1 cellular context compared by ENCODE assay signal in genomic region chr19:53424968-53425597, GRCh38.
TF ChIP-seq lines count a peak whose summit lies in the region.

No MANE protein-coding gene starts in this region.

TF ChIP-seq in HepG2, 621 proteins besides CTCF, POLR2A, EP300 and RAD21 (continued from another document and continues in another):
- TF ChIP-seq, protein P1, sequence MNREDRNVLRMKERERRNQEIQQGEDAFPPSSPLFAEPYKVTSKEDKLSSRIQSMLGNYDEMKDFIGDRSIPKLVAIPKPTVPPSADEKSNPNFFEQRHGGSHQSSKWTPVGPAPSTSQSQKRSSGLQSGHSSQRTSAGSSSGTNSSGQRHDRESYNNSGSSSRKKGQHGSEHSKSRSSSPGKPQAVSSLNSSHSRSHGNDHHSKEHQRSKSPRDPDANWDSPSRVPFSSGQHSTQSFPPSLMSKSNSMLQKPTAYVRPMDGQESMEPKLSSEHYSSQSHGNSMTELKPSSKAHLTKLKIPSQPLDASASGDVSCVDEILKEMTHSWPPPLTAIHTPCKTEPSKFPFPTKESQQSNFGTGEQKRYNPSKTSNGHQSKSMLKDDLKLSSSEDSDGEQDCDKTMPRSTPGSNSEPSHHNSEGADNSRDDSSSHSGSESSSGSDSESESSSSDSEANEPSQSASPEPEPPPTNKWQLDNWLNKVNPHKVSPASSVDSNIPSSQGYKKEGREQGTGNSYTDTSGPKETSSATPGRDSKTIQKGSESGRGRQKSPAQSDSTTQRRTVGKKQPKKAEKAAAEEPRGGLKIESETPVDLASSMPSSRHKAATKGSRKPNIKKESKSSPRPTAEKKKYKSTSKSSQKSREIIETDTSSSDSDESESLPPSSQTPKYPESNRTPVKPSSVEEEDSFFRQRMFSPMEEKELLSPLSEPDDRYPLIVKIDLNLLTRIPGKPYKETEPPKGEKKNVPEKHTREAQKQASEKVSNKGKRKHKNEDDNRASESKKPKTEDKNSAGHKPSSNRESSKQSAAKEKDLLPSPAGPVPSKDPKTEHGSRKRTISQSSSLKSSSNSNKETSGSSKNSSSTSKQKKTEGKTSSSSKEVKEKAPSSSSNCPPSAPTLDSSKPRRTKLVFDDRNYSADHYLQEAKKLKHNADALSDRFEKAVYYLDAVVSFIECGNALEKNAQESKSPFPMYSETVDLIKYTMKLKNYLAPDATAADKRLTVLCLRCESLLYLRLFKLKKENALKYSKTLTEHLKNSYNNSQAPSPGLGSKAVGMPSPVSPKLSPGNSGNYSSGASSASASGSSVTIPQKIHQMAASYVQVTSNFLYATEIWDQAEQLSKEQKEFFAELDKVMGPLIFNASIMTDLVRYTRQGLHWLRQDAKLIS (CRISPR knock-in tag; IDR thresholded peaks at IDR 0.05), result no peak
- TF ChIP-seq SRSF9 (IDR thresholded peaks at IDR 0.05; ENCODE audit: borderline replicate concordance, insufficient read depth, low read depth, low read length, poor library complexity, severe bottlenecking), result no peak
- TF ChIP-seq, protein P2, sequence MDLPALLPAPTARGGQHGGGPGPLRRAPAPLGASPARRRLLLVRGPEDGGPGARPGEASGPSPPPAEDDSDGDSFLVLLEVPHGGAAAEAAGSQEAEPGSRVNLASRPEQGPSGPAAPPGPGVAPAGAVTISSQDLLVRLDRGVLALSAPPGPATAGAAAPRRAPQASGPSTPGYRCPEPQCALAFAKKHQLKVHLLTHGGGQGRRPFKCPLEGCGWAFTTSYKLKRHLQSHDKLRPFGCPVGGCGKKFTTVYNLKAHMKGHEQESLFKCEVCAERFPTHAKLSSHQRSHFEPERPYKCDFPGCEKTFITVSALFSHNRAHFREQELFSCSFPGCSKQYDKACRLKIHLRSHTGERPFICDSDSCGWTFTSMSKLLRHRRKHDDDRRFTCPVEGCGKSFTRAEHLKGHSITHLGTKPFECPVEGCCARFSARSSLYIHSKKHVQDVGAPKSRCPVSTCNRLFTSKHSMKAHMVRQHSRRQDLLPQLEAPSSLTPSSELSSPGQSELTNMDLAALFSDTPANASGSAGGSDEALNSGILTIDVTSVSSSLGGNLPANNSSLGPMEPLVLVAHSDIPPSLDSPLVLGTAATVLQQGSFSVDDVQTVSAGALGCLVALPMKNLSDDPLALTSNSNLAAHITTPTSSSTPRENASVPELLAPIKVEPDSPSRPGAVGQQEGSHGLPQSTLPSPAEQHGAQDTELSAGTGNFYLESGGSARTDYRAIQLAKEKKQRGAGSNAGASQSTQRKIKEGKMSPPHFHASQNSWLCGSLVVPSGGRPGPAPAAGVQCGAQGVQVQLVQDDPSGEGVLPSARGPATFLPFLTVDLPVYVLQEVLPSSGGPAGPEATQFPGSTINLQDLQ (CRISPR knock-in tag; IDR thresholded peaks at IDR 0.05), result no peak
- TF ChIP-seq SP2 (CRISPR knock-in tag; IDR thresholded peaks at IDR 0.05), result no peak
- no peak for TF ChIP-seq ZNF670 (CRISPR knock-in tag; IDR thresholded peaks at IDR 0.05; ENCODE audit: borderline replicate concordance)
- no peak for TF ChIP-seq SKIL (CRISPR knock-in tag; IDR thresholded peaks at IDR 0.05; ENCODE audit: borderline replicate concordance)
- TF ChIP-seq NR2C2 (CRISPR knock-in tag; IDR thresholded peaks at IDR 0.05; ENCODE audit: borderline replicate concordance), result no peak
- TF ChIP-seq TEAD3 (CRISPR knock-in tag; optimal IDR thresholded peaks at IDR 0.05; ENCODE audit: borderline replicate concordance), result peak; percentile 48
- TF ChIP-seq CAMTA2 (CRISPR knock-in tag; IDR thresholded peaks at IDR 0.05; ENCODE audit: borderline replicate concordance), result no peak
- TF ChIP-seq EZH2 (conservative IDR thresholded peaks at IDR 0.05; ENCODE audit: low read depth, low read length), result no peak
- TF ChIP-seq ZBTB40 (IDR thresholded peaks at IDR 0.05), result no peak
- TF ChIP-seq ZBTB40 (CRISPR knock-in tag; IDR thresholded peaks at IDR 0.05), result no peak
- no peak for TF ChIP-seq TAF15 (IDR thresholded peaks at IDR 0.05; ENCODE audit: low read depth, low read length, poor library complexity, severe bottlenecking)
- TF ChIP-seq RCOR2 (CRISPR knock-in tag; IDR thresholded peaks at IDR 0.05), result no peak
- no peak for TF ChIP-seq NFRKB (IDR thresholded peaks at IDR 0.05)
- peak; percentile 39; the same call in 1 of the 2 replicates for TF ChIP-seq KDM2A (CRISPR knock-in tag; IDR thresholded peaks at IDR 0.05; ENCODE audit: borderline replicate concordance, low read depth)
- TF ChIP-seq SRF (IDR thresholded peaks at IDR 0.05; ENCODE audit: low read depth, low read length), result no peak
- TF ChIP-seq KMT2A (CRISPR knock-in tag; IDR thresholded peaks at IDR 0.05), result no peak
- TF ChIP-seq SRY (CRISPR knock-in tag; IDR thresholded peaks at IDR 0.05), result no peak
- no peak for TF ChIP-seq JDP2 (CRISPR knock-in tag; IDR thresholded peaks at IDR 0.05; ENCODE audit: borderline replicate concordance)
- TF ChIP-seq RXRA (CRISPR knock-in tag; IDR thresholded peaks at IDR 0.05), result no peak
- TF ChIP-seq ERF (CRISPR knock-in tag; IDR thresholded peaks at IDR 0.05), result peak; percentile 39; the same call in 1 of the 2 replicates
- TF ChIP-seq TMF1 (CRISPR knock-in tag; IDR thresholded peaks at IDR 0.05; ENCODE audit: low read depth), result no peak
- no peak for TF ChIP-seq TFDP1 (CRISPR knock-in tag; IDR thresholded peaks at IDR 0.05; ENCODE audit: borderline replicate concordance)
- TF ChIP-seq ZNF362 (CRISPR knock-in tag; IDR thresholded peaks at IDR 0.05; ENCODE audit: borderline replicate concordance), result no peak
- TF ChIP-seq IRF2 (CRISPR knock-in tag; IDR thresholded peaks at IDR 0.05), result 0 out of 2 replicates have a peak, but pooled peaks have one; percentile 18
- TF ChIP-seq ZMYM4 (CRISPR knock-in tag; IDR thresholded peaks at IDR 0.05), result peak; percentile 54; the same call in 1 of the 2 replicates
- no peak for TF ChIP-seq TRAFD1 (CRISPR knock-in tag; IDR thresholded peaks at IDR 0.05; ENCODE audit: borderline replicate concordance)
- TF ChIP-seq ZBTB34 (CRISPR knock-in tag; IDR thresholded peaks at IDR 0.05), result no peak
- peak; percentile 31; the same call in 1 of the 2 replicates for TF ChIP-seq FOXA3 (CRISPR knock-in tag; IDR thresholded peaks at IDR 0.05)
- no peak for TF ChIP-seq SRSF1 (optimal IDR thresholded peaks at IDR 0.05; ENCODE audit: low read depth, low read length)
- no peak for TF ChIP-seq FOXA1 (IDR thresholded peaks at IDR 0.05)
- 0 out of 2 replicates have a peak, but pooled peaks have one; percentile 12 for TF ChIP-seq FOXA1 (CRISPR knock-in tag; IDR thresholded peaks at IDR 0.05)
- no peak for TF ChIP-seq ZNF737 (CRISPR knock-in tag; IDR thresholded peaks at IDR 0.05; ENCODE audit: borderline replicate concordance)
- TF ChIP-seq SMAD9 (CRISPR knock-in tag; IDR thresholded peaks at IDR 0.05), result no peak
- TF ChIP-seq REXO4 (CRISPR knock-in tag; IDR thresholded peaks at IDR 0.05; ENCODE audit: borderline replicate concordance), result no peak
- TF ChIP-seq MAFF (IDR thresholded peaks at IDR 0.05; ENCODE audit: low read depth, low read length), result no peak
